Comparison of ENCODE assay signal across 8 cellular contexts in the genomic region with DNA sequence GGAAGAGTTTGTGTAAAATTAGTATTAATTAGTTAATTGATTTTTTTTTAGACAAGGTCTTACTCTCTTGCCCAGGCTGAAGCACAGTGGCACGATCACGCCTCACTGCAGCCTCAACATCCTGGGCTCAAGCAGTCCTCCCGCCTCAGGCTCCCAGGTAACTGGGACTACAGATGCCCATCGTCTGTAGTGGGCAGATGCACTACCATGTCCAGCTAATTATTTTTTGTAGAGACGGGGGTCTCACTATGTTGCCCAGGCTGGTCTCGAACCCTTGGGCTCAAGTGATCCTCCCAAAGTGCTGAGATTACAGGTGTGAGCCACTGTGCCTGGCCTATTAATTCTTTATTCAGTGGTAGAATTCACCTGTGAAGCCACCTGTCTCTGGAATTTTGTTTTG.
"Had no signal": no experiment of that assay in that cellular context is flagged by ENCODE, and none has a peak within 500 bp of the region (broad histone marks: within the 10 kb centered on the region; RNA-seq: fewer than 3 reads in every experiment).

No MANE protein-coding gene starts in this region.

- H3K4me3 Mint-ChIP-seq: H9, HFFc6, IgD-negative memory B cell had no signal

- H3K27ac ChIP-seq: GM23248, HL-60 had no signal

- H3K9me3 Mint-ChIP-seq: H9, HFFc6, IgD-negative memory B cell had no signal

- H3K27ac Mint-ChIP-seq: H9, HFFc6, IgD-negative memory B cell had no signal

- H3K4me1 Mint-ChIP-seq: H9 had no signal

- ATAC-seq: HepG2 had no signal

- H3K27me3 Mint-ChIP-seq: IgD-negative memory B cell had no signal

- DNase-seq: GM23248, H9, HCEC 1CT, HFFc6, KBM-7 had no signal

- H3K4me3 ChIP-seq: GM23248 had no signal
